Comparison of ENCODE assay signal across 8 cellular contexts in the genomic region with DNA sequence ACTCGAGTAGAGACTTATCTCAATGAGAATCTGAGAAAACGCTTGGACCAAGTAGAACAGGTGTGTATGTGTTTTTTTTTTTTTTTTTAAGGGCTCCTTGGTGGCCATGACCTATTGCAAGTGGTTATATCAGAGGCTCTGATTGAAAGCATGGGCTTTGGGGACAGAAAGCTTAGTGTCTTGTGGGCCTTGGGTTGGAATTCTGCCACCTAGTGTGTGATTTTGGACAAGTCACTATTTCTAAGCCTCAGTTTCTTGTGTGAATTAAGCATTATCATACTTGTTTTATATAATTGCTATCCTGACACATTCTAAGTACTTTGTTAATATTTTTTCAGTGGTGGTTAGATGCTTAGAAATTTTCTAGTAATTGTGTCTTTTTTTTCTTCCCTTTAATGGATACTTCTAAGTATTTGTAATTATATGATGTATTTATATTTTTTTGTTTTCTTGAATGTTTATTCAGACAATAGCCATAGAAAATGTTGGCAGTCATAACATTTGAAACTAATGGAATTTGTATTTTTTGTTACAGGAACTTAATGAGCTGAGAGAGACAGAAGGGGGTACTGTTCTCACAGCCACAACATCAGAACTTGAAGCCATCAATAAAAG. TPM values are rescaled to one million over a fixed set of nuclear protein-coding genes. Genes with fewer than 3 reads are reported as not detected.
DNase-seq lines count a peak whose midpoint lies in the region; ATAC-seq and TF ChIP-seq lines count a peak whose summit lies in the region.

No MANE protein-coding gene starts in this region.

- H3K4me1 Mint-ChIP-seq in osteocyte (ENCODE audit: unreplicated experiment), result no peaks in the 10 kb centered on the region

- H3K9me3 Mint-ChIP-seq in osteocyte (ENCODE audit: unreplicated experiment), result no peaks in the 10 kb centered on the region

- ATAC-seq in gastrocnemius medialis, result no peak

- in situ Hi-C loops in gastrocnemius medialis (cut with MboI; ENCODE audit: low sequenced_read_pairs in 4 of 4), result loop anchor here (10.0 to 25.0 kb wide), 4 partner anchors 187 to 294 kb away; no protein-coding TSS in a partner anchor

- peaks cover 64% of the 10 kb centered on the region for H3K36me3 ChIP-seq in SJCRH30
- H3K36me3 ChIP-seq in gastrocnemius medialis, result peaks cover 0 to 73% of the 10 kb centered on the region in 2 donors

- H3K27ac Mint-ChIP-seq in osteocyte (ENCODE audit: unreplicated experiment), result no peak overlapping the region

- H3K27me3 Mint-ChIP-seq in osteocyte (ENCODE audit: unreplicated experiment), result no peaks in the 10 kb centered on the region

- H3K4me1 ChIP-seq in SJCRH30 (no peaks in the 10 kb centered on the region), gastrocnemius medialis (no peaks in the 10 kb centered on the region)

- DNase-seq in Ammon's horn (ENCODE audit: low spot score) (peak; percentile 73), GM12864 (ENCODE audit: low read depth) (no peak), HT-29 (ENCODE audit: low spot score) (peak; percentile 79), SJCRH30 (peak; percentile 59 to 81), epithelial cell of proximal tubule (ENCODE audit: low read depth) (peak; percentile 19), osteocyte (ENCODE audit: extremely low spot score, unreplicated experiment) (no peak), gastrocnemius medialis (no peak), GOT3 (lab: John Stamatoyannopoulos, UW) (no peak)

- TF ChIP-seq CTCF in GM12864 (IDR thresholded peaks at IDR 0.05; ENCODE audit: low read depth, low read length, missing control alignments) (peak; percentile 57), epithelial cell of proximal tubule (conservative IDR thresholded peaks at IDR 0.05; ENCODE audit: low read depth, low read length) (peak; percentile 74), osteocyte (IDR thresholded peaks at IDR 0.05) (peak; percentile 74), gastrocnemius medialis (IDR thresholded peaks at IDR 0.05 in 4 of 5, conservative IDR thresholded peaks at IDR 0.05 in 1 of 5) (no peak)

- intact Hi-C loops in gastrocnemius medialis (cut with DNase I; ENCODE audit: low total_unique reads), result loop anchor here (10.0 kb wide), 1 partner anchor 274 kb away; a partner anchor contains a TSS

- no peak for TF ChIP-seq POLR2A in gastrocnemius medialis (IDR thresholded peaks at IDR 0.05)

- H3K27ac ChIP-seq in SJCRH30 (no peak overlapping the region), gastrocnemius medialis (no peak overlapping the region)

- no peak overlapping the region for H3K4me3 Mint-ChIP-seq in osteocyte (ENCODE audit: unreplicated experiment)

- H3K4me3 ChIP-seq in GM12864 (ENCODE audit: low read depth, low read length), result no peak overlapping the region
- H3K4me3 ChIP-seq in SJCRH30, result no peak overlapping the region
- no peak overlapping the region for H3K4me3 ChIP-seq in epithelial cell of proximal tubule (ENCODE audit: low read depth, low read length)
- no peak overlapping the region for H3K4me3 ChIP-seq in gastrocnemius medialis

- H3K36me3 Mint-ChIP-seq in osteocyte (ENCODE audit: unreplicated experiment), result peaks cover 46% of the 10 kb centered on the region

- H3K9me3 ChIP-seq in SJCRH30 (replicated peaks) (no peaks in the 10 kb centered on the region), gastrocnemius medialis (no peaks in the 10 kb centered on the region)

- no peaks in the 10 kb centered on the region for H3K27me3 ChIP-seq in SJCRH30
- H3K27me3 ChIP-seq in gastrocnemius medialis, result no peaks in the 10 kb centered on the region

RNA-seq across cellular contexts. Expression of a gene that starts 33.1 kb away (rescaled TPM):
- 13.0 and 13.8 TPM in 2 replicates for total RNA-seq in HT-29 (2014; rRNA removed; shearing (Covaris generic))
- total RNA-seq in SJCRH30 (2014; rRNA removed; shearing (Covaris generic)), result 96.8 and 107 TPM in 2 replicates
- total RNA-seq in epithelial cell of proximal tubule (37.3 and 43.1 TPM in 2 replicates), osteocyte (39.8 and 42.8 TPM in 2 replicates), gastrocnemius medialis (10 to 100 TPM; 19.5 to 25.9 (median 21.9) TPM)

RNA-seq across cellular contexts. Expression of a gene that starts 43.5 kb away (rescaled TPM):
- total RNA-seq in HT-29 (2014; rRNA removed; shearing (Covaris generic)), result 0.13 TPM in 1 of 2 replicates, not detected in the other
- total RNA-seq in SJCRH30 (2014; rRNA removed; shearing (Covaris generic)), result 11.1 and 12.4 TPM in 2 replicates
- total RNA-seq in epithelial cell of proximal tubule (0.07 and 0.46 TPM in 2 replicates), osteocyte (1.6 and 2.3 TPM in 2 replicates), gastrocnemius medialis (10 to 100 TPM in 2 of 4 donors, 1 to 10 TPM in 2; 7.4 to 18.4 (median 10.2) TPM)

Comparison
In these comparisons a context has a peak if more than half of its experiments do, and no peak if none do; other contexts are left out.
1. DNase-seq: peak in Ammon's horn (single experiment), HT-29 (single experiment), SJCRH30 (2 of 2) and epithelial cell of proximal tubule (single experiment); none in GM12864 (single experiment), osteocyte (single experiment), gastrocnemius medialis (0 of 2) and GOT3 (single experiment).
2. CTCF ChIP-seq: peak in GM12864 (single experiment), epithelial cell of proximal tubule (single experiment) and osteocyte (single experiment); none in gastrocnemius medialis (0 of 5).